In genomic region chr4:176340871-176341685, GRCh38 we compare ENCODE assay signal across 8 cellular contexts. TPM values are rescaled to one million over a fixed set of nuclear protein-coding genes. Genes with fewer than 3 reads are reported as not detected.
A peak's percentile ranks its signal among the peaks of the same experiment; 100 is the strongest.
DNase-seq lines count a peak whose midpoint lies in the region; ATAC-seq, FAIRE-seq and TF ChIP-seq lines count a peak whose summit lies in the region.

No MANE protein-coding gene starts in this region.

- DNase-seq in AML-193 (lab: John Stamatoyannopoulos, UW) (peak; percentile 23 to 29), GM18507 (ENCODE audit: extremely low spot score, insufficient read length, low read depth) (no peak), RWPE2 (ENCODE audit: low spot score) (no peak), esophagus muscularis mucosa (ENCODE audit: extremely low spot score) (no peak), NCI-H2196 (lab: John Stamatoyannopoulos, UW; ENCODE audit: unreplicated experiment) (no peak)
- no peak for DNase-seq in activated naive CD4-positive, alpha-beta T cell treated with Interleukin-2 at 50 U/mL for 16 hours

- H3K36me3 ChIP-seq in RWPE2 (ENCODE audit: low read depth) (no peaks in the 10 kb centered on the region), esophagus muscularis mucosa (no peaks in the 10 kb centered on the region)

- no peak for TF ChIP-seq EP300 in esophagus muscularis mucosa (IDR thresholded peaks at IDR 0.05)

- H3K4me3 ChIP-seq in RWPE2 (ENCODE audit: severe bottlenecking) (no peak overlapping the region), esophagus muscularis mucosa (peak overlapping the region in 2 of 4 donors; percentile 30 to 32)

- peaks cover 15% of the 10 kb centered on the region for H3K36me3 Mint-ChIP-seq in nephron (ENCODE audit: low read depth)

- no peak for TF ChIP-seq POLR2A in esophagus muscularis mucosa (IDR thresholded peaks at IDR 0.05; ENCODE audit: low read depth)

- H3K4me3 Mint-ChIP-seq in nephron = no peak overlapping the region

- H3K27me3 ChIP-seq in RWPE2 (ENCODE audit: insufficient read depth, poor library complexity, severe bottlenecking) (no peaks in the 10 kb centered on the region), esophagus muscularis mucosa (no peaks in the 10 kb centered on the region)

- H3K9me3 ChIP-seq in RWPE2 (ENCODE audit: severe bottlenecking) = peaks cover 9% of the 10 kb centered on the region
- H3K9me3 ChIP-seq in esophagus muscularis mucosa = peaks cover 0 to 24% (median 18%) of the 10 kb centered on the region in 4 donors

- FAIRE-seq in GM18507 (lab: Jason Lieb, UNC) = peak; percentile 72

- H3K4me1 Mint-ChIP-seq in nephron = peaks cover 12% of the 10 kb centered on the region

- no peaks in the 10 kb centered on the region for H3K4me1 ChIP-seq in RWPE2 (ENCODE audit: insufficient read depth, poor library complexity, severe bottlenecking)
- peaks cover 0 to 17% (median 7%) of the 10 kb centered on the region in 4 donors for H3K4me1 ChIP-seq in esophagus muscularis mucosa

- WGBS in esophagus muscularis mucosa = 41% methylated on average over 8 of the region's 8 CpGs

- H3K27ac Mint-ChIP-seq in nephron = no peak overlapping the region

- ATAC-seq in HG03196 (IDR thresholded peaks at IDR 0.05; ENCODE audit: unreplicated experiment) = peak; percentile 66
- ATAC-seq in RWPE2 (ENCODE audit: low read depth) = peak; percentile 50; the same call in 2 of the 3 replicates

- intact Hi-C loops in esophagus muscularis mucosa (cut with DNase I) = loop anchor here (1.0 to 5.0 kb wide), 3 partner anchors 190 to 779 kb away; no protein-coding TSS in a partner anchor

- peaks cover 17% of the 10 kb centered on the region for H3K9me3 Mint-ChIP-seq in nephron

- peak; percentile 83 for TF ChIP-seq CTCF in RWPE2 (IDR thresholded peaks at IDR 0.05; ENCODE audit: poor library complexity, severe bottlenecking)
- peak; percentile 35 to 57 (median 55) for TF ChIP-seq CTCF in esophagus muscularis mucosa (IDR thresholded peaks at IDR 0.05)
- TF ChIP-seq CTCF in nephron (IDR thresholded peaks at IDR 0.05; ENCODE audit: unreplicated experiment in 3 of 3) = peak; percentile 63 to 85 (median 66)

- H3K27ac ChIP-seq in RWPE2 (ENCODE audit: poor library complexity, severe bottlenecking) = no peak overlapping the region
- H3K27ac ChIP-seq in esophagus muscularis mucosa (replicated peaks in 1 of 4) = no peak overlapping the region

- peaks cover 3% of the 10 kb centered on the region for H3K27me3 Mint-ChIP-seq in nephron (ENCODE audit: low read depth)

RNA-seq across cellular contexts. Expression of gene SPCS3, which starts 21.3 kb away (rescaled TPM):
- 10 to 100 TPM; 35.5 to 48.4 (median 46.0) TPM for total RNA-seq in esophagus muscularis mucosa

Comparison
In these comparisons a context has a peak if more than half of its experiments do, and no peak if none do; other contexts are left out.
1. DNase-seq: peak in AML-193 (2 of 2); none in GM18507 (single experiment), RWPE2 (single experiment), esophagus muscularis mucosa (single experiment), NCI-H2196 (single experiment) and activated naive CD4-positive, alpha-beta T cell treated with Interleukin-2 at 50 U/mL for 16 hours (single experiment).
2. Peak in every context shown above with its lines, with median percentiles within 50 percentile points of each other: CTCF ChIP-seq.